Comparison of ENCODE assay signal across 6 cellular contexts in genomic region chr1:144538736-144539135, GRCh38. TPM values are rescaled to one million over a fixed set of nuclear protein-coding genes. Genes with fewer than 3 reads are reported as not detected.
"Had no signal": no experiment of that assay in that cellular context is flagged by ENCODE, and none has a peak within 500 bp of the region (broad histone marks: within the 10 kb centered on the region; RNA-seq: fewer than 3 reads in every experiment).

No MANE protein-coding gene starts in this region.

RNA-seq across cellular contexts. Expression of gene PPIAL4F, which starts 54.0 kb away (rescaled TPM):
- total RNA-seq: M059J, PC-3, Peyer's patch, Right ventricle myocardium superior, SJSA1 had no signal
- polyA plus RNA-seq: SK-N-SH had no signal
